In the genomic region with DNA sequence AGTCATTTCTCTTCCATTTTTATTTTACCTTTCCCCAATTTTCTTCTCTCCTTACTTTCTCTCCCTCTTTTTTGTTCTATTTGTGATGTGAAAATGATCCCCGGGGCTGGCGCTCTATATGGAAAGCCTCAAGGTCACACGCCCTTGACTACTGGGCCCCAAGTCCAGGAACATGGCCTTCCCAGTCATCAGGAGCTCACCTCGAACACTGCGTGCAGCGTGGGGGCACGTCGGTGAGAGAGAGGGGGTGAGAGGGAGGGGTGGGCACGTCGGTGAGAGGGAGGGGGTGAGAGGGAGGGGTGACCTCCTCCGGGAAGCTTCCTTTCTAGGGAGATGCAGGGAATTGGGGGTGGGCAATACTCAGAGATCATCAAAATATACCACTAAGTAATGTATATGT, we compare ENCODE assay signal across 25 cellular contexts.
"Had no signal": no experiment of that assay in that cellular context is flagged by ENCODE, and none has a peak within 500 bp of the region (broad histone marks: within the 10 kb centered on the region; RNA-seq: fewer than 3 reads in every experiment).

No MANE protein-coding gene starts in this region.

- H3K27ac ChIP-seq: neutrophil, ovary, right lobe of liver, tibial nerve, WERI-Rb-1 had no signal

- H3K9me3 Mint-ChIP-seq: activated CD4-positive, alpha-beta memory T cell treated with anti-CD3 and anti-CD28 coated beads for 36 hours; activated naive CD4-positive, alpha-beta T cell treated with anti-CD3 and anti-CD28 coated beads, Interleukin-2, amount 50 U/mL, for 72 hours; mesothelial cell of epicardium; naive B cell; nephron progenitor cell; stimulated activated effector memory CD8-positive, alpha-beta T cell treated with anti-CD3 and anti-CD28 coated beads, Interleukin-12 subunit alpha, Interleukin-12 subunit beta, amount 100 ng/mL, for 72 hours; stimulated activated naive CD8-positive, alpha-beta T cell treated with anti-CD3 and anti-CD28 coated beads, Interleukin-15, Interleukin-2, amounts not matched to agents 100 ng/mL and 50 ng/mL, for 24 hours; T-helper 1 cell treated with Interleukin-12 subunit alpha and Interleukin-12 subunit beta and Interleukin-4 antibody, amounts not matched to agents 30 μg/mL and 1 μg/mL, for 36 hours had no signal

- H3K9me3 ChIP-seq: neutrophil, ovary, right lobe of liver, tibial nerve had no signal

- ATAC-seq: activated CD4-positive, CD25-positive, alpha-beta regulatory T cell treated with anti-CD3 and anti-CD28 coated beads, Interleukin-2, amount 50 U/mL, for 24 hours; activated naive CD4-positive, alpha-beta T cell treated with anti-CD3 and anti-CD28 coated beads, Interleukin-2, amount 50 U/mL, for 72 hours; left ventricle myocardium superior; stimulated activated effector memory CD8-positive, alpha-beta T cell treated with anti-CD3 and anti-CD28 coated beads, Interleukin-12 subunit alpha, Interleukin-12 subunit beta, amount 100 ng/mL, for 72 hours had no signal

- DNase-seq: activated CD4-positive, alpha-beta memory T cell treated with anti-CD3 and anti-CD28 coated beads for 36 hours; activated CD4-positive, alpha-beta T cell treated with anti-CD3 and anti-CD28 coated beads for 48 hours; activated CD8-positive, alpha-beta memory T cell treated with anti-CD3 and anti-CD28 coated beads, Interleukin-2, amount 50 U/mL, for 4 hours; activated T-cell treated with anti-CD3 and anti-CD28 coated beads, Interleukin-2, amount 50 U/mL, for 1 hour; effector CD8-positive, alpha-beta T cell; left cardiac atrium; left ventricle myocardium superior; naive B cell; nephron progenitor cell; ovary; small intestine; stimulated activated CD4-positive, alpha-beta T cell treated with anti-CD3 and anti-CD28 coated beads, Interleukin-4, amount 100 ng/mL, for 24 hours; substantia nigra; T-helper 9 cell had no signal

- H3K4me3 ChIP-seq: ovary, right lobe of liver, tibial nerve had no signal

- H3K4me3 Mint-ChIP-seq: activated CD4-positive, alpha-beta memory T cell treated with anti-CD3 and anti-CD28 coated beads for 36 hours; mesothelial cell of epicardium; naive B cell; nephron progenitor cell; stimulated activated effector memory CD8-positive, alpha-beta T cell treated with anti-CD3 and anti-CD28 coated beads, Interleukin-12 subunit alpha, Interleukin-12 subunit beta, amount 100 ng/mL, for 72 hours; stimulated activated naive CD8-positive, alpha-beta T cell treated with anti-CD3 and anti-CD28 coated beads, Interleukin-15, Interleukin-2, amounts not matched to agents 100 ng/mL and 50 ng/mL, for 24 hours; T-helper 1 cell treated with Interleukin-12 subunit alpha and Interleukin-12 subunit beta and Interleukin-4 antibody, amounts not matched to agents 30 μg/mL and 1 μg/mL, for 36 hours had no signal

- H3K36me3 ChIP-seq: neutrophil, ovary, right lobe of liver, tibial nerve, WERI-Rb-1 had no signal

- H3K27ac Mint-ChIP-seq: activated CD4-positive, alpha-beta memory T cell treated with anti-CD3 and anti-CD28 coated beads for 36 hours; activated naive CD4-positive, alpha-beta T cell treated with anti-CD3 and anti-CD28 coated beads, Interleukin-2, amount 50 U/mL, for 72 hours; naive B cell; nephron progenitor cell; progenitor cell of endocrine pancreas; stimulated activated effector memory CD8-positive, alpha-beta T cell treated with anti-CD3 and anti-CD28 coated beads, Interleukin-12 subunit alpha, Interleukin-12 subunit beta, amount 100 ng/mL, for 72 hours; stimulated activated naive CD8-positive, alpha-beta T cell treated with anti-CD3 and anti-CD28 coated beads, Interleukin-15, Interleukin-2, amounts not matched to agents 100 ng/mL and 50 ng/mL, for 24 hours; T-helper 1 cell treated with Interleukin-12 subunit alpha and Interleukin-12 subunit beta and Interleukin-4 antibody, amounts not matched to agents 30 μg/mL and 1 μg/mL, for 36 hours had no signal

- H3K4me1 Mint-ChIP-seq: stimulated activated effector memory CD8-positive, alpha-beta T cell treated with anti-CD3 and anti-CD28 coated beads, Interleukin-12 subunit alpha, Interleukin-12 subunit beta, amount 100 ng/mL, for 72 hours had no signal

- H3K36me3 Mint-ChIP-seq: activated CD4-positive, alpha-beta memory T cell treated with anti-CD3 and anti-CD28 coated beads for 36 hours; activated naive CD4-positive, alpha-beta T cell treated with anti-CD3 and anti-CD28 coated beads, Interleukin-2, amount 50 U/mL, for 72 hours; mesothelial cell of epicardium; naive B cell; stimulated activated effector memory CD8-positive, alpha-beta T cell treated with anti-CD3 and anti-CD28 coated beads, Interleukin-12 subunit alpha, Interleukin-12 subunit beta, amount 100 ng/mL, for 72 hours had no signal

- H3K27me3 ChIP-seq: ovary, right lobe of liver, tibial nerve had no signal
